12 cellular contexts compared by ENCODE assay signal in genomic region chr12:68539615-68539952, GRCh38.
A peak's percentile ranks its signal among the peaks of the same experiment; 100 is the strongest.
DNase-seq lines count a peak whose midpoint lies in the region; ATAC-seq and TF ChIP-seq lines count a peak whose summit lies in the region.
"Had no signal": no experiment of that assay in that cellular context is flagged by ENCODE, and none has a peak within 500 bp of the region (broad histone marks: within the 10 kb centered on the region; RNA-seq: fewer than 3 reads in every experiment).

No MANE protein-coding gene starts in this region.

- peak overlapping the region; percentile 69 to 84 (median 74) for H3K4me3 Mint-ChIP-seq in naive thymus-derived CD4-positive, alpha-beta T cell
- H3K4me3 Mint-ChIP-seq in activated T-helper 2 cell treated with anti-CD3 and anti-CD28 coated beads, Interferon-gamma antibody, Interleukin-2, Interleukin-4, amounts not matched to agents 10 μg/mL and 5 μg/mL and 100 μg/mL, durations not matched to agents 14 hours and 24 hours and 36 hours (ENCODE audit: low read depth), result no peak overlapping the region

- no TSS peak for BruUV-seq in A673 (replicated peaks; lab: Mats Ljungman, UMichigan)

- H3K36me3 Mint-ChIP-seq in naive thymus-derived CD4-positive, alpha-beta T cell, result peaks cover 5 to 11% (median 7%) of the 10 kb centered on the region in 5 donors
- no peaks in the 10 kb centered on the region for H3K36me3 Mint-ChIP-seq in activated T-helper 2 cell treated with anti-CD3 and anti-CD28 coated beads, Interferon-gamma antibody, Interleukin-2, Interleukin-4, amounts not matched to agents 10 μg/mL and 5 μg/mL and 100 μg/mL, durations not matched to agents 14 hours and 24 hours and 36 hours (ENCODE audit: low read depth)

- peak overlapping the region; percentile 73 for H3K27ac ChIP-seq in A673 (ENCODE audit: low read depth, low read length, poor library complexity, severe bottlenecking)
- 0 out of 2 replicates have a peak overlapping the region, but pooled peaks have one; percentile 73 for H3K27ac ChIP-seq in HEK293 (ENCODE audit: extremely low read depth, low read depth, low read length)
- H3K27ac ChIP-seq in ascending aorta, result peak overlapping the region; percentile 54 to 87
- peak overlapping the region; percentile 57 for H3K27ac ChIP-seq in naive thymus-derived CD4-positive, alpha-beta T cell (ENCODE audit: low read depth, low read length)
- H3K27ac ChIP-seq: BLaER1 treated with 17β-estradiol and CSF1 and Interleukin-3, amounts not matched to agents 10 nM and 100 nM had no signal

- no peaks in the 10 kb centered on the region for H3K27me3 ChIP-seq in A673 (replicated peaks; ENCODE audit: insufficient read depth, low read depth, low read length, poor library complexity)
- H3K27me3 ChIP-seq in ascending aorta, result no peaks in the 10 kb centered on the region
- no peaks in the 10 kb centered on the region for H3K27me3 ChIP-seq in naive thymus-derived CD4-positive, alpha-beta T cell (ENCODE audit: control insufficient read depth in 2 of 2, insufficient read depth in 2 of 2, low read length in 2 of 2)
- H3K27me3 ChIP-seq: BLaER1 treated with 17β-estradiol and CSF1 and Interleukin-3, amounts not matched to agents 10 nM and 100 nM; Peyer's patch had no signal

- H3K9me3 Mint-ChIP-seq in naive thymus-derived CD4-positive, alpha-beta T cell, result peaks cover 0 to 22% (median 10%) of the 10 kb centered on the region in 11 donors
- H3K9me3 Mint-ChIP-seq in activated T-helper 2 cell treated with anti-CD3 and anti-CD28 coated beads, Interferon-gamma antibody, Interleukin-2, Interleukin-4, amounts not matched to agents 10 μg/mL and 5 μg/mL and 100 μg/mL, durations not matched to agents 14 hours and 24 hours and 36 hours, result no peaks in the 10 kb centered on the region

- peaks cover 26 to 64% (median 61%) of the 10 kb centered on the region in 7 donors for H3K4me1 Mint-ChIP-seq in naive thymus-derived CD4-positive, alpha-beta T cell
- H3K4me1 Mint-ChIP-seq in activated T-helper 2 cell treated with anti-CD3 and anti-CD28 coated beads, Interferon-gamma antibody, Interleukin-2, Interleukin-4, amounts not matched to agents 10 μg/mL and 5 μg/mL and 100 μg/mL, durations not matched to agents 14 hours and 24 hours and 36 hours (ENCODE audit: low read depth), result peaks cover 32% of the 10 kb centered on the region

- DNase-seq in A673 (ENCODE audit: low spot score) (no peak), ascending aorta (ENCODE audit: low spot score in 2 of 2) (no peak), GM19238 (ENCODE audit: insufficient read length, low spot score) (no peak), NCI-H1105 treated with DMSO at 0.1 percent for 48 hours (lab: John Stamatoyannopoulos, UW) (no peak)
- DNase-seq in naive thymus-derived CD4-positive, alpha-beta T cell, result no peak
- DNase-seq in activated T-helper 2 cell treated with anti-CD3 and anti-CD28 coated beads, Interferon-gamma antibody, Interleukin-2, Interleukin-4, amounts not matched to agents 10 μg/mL and 5 μg/mL and 100 μg/mL, durations not matched to agents 14 hours and 24 hours and 36 hours (ENCODE audit: low spot score), result no peak
- DNase-seq: cerebellar nuclear complex, kidney glomerular epithelial cell had no signal

- H3K4me1 ChIP-seq in A673 (ENCODE audit: insufficient read depth, low read length, poor library complexity, severe bottlenecking) (peaks cover 19% of the 10 kb centered on the region), HEK293 (ENCODE audit: control insufficient read depth, insufficient read depth, low read length) (peaks cover 10% of the 10 kb centered on the region), ascending aorta (peaks cover 0 to 4% of the 10 kb centered on the region in 2 donors)
- peaks cover 35 to 40% of the 10 kb centered on the region in 2 donors for H3K4me1 ChIP-seq in naive thymus-derived CD4-positive, alpha-beta T cell (ENCODE audit: control insufficient read depth in 2 of 2, insufficient read depth in 2 of 2, low read length in 2 of 2)

- no peaks in the 10 kb centered on the region for H3K27me3 Mint-ChIP-seq in naive thymus-derived CD4-positive, alpha-beta T cell
- no peaks in the 10 kb centered on the region for H3K27me3 Mint-ChIP-seq in activated T-helper 2 cell treated with anti-CD3 and anti-CD28 coated beads, Interferon-gamma antibody, Interleukin-2, Interleukin-4, amounts not matched to agents 10 μg/mL and 5 μg/mL and 100 μg/mL, durations not matched to agents 14 hours and 24 hours and 36 hours (ENCODE audit: low read depth)

- H3K9me3 ChIP-seq in A673 (ENCODE audit: low read depth, low read length, poor library complexity, severe bottlenecking) (no peaks in the 10 kb centered on the region), HEK293 (ENCODE audit: control insufficient read depth, insufficient read depth, low read depth, low read length) (no peaks in the 10 kb centered on the region), ascending aorta (no peaks in the 10 kb centered on the region)
- H3K9me3 ChIP-seq in naive thymus-derived CD4-positive, alpha-beta T cell (ENCODE audit: control insufficient read depth in 2 of 3, low read length in 3 of 3), result peaks cover 0 to 8% (median 0%) of the 10 kb centered on the region in 3 experiments

- CTCF ChIA-PET in A673 (lab: Charles Lee), result no interaction called here
- CTCF ChIA-PET in HEK293 (lab: Yijun Ruan, JAX), result interaction anchor here (0.7 to 1.1 kb wide), 3 partner anchors 13 to 174 kb away, joined by 3 to 4 read pairs (median 3); no protein-coding TSS in a partner anchor
- CTCF ChIA-PET in naive thymus-derived CD4-positive, alpha-beta T cell (lab: Charles Lee), result interaction anchor here (1.6 kb wide), 1 partner anchor 57 kb away, joined by 8 read pairs; no protein-coding TSS in a partner anchor

- H3K4me3 ChIP-seq in A673 (ENCODE audit: low read depth, low read length, poor library complexity, severe bottlenecking) (peak overlapping the region; percentile 31), HEK293 (ENCODE audit: low read depth, low read length) (no peak overlapping the region), ascending aorta (peak overlapping the region; percentile 39 to 49)
- H3K4me3 ChIP-seq in naive thymus-derived CD4-positive, alpha-beta T cell (ENCODE audit: low read length), result no peak overlapping the region
- H3K4me3 ChIP-seq: BLaER1 treated with 17β-estradiol and CSF1 and Interleukin-3, amounts not matched to agents 10 nM and 100 nM had no signal

- intact Hi-C loops in A673 (cut with micrococcal nuclease; ENCODE audit: unreplicated experiment), result no loop called here
- intact Hi-C loops in ascending aorta (cut with DNase I), result no loop called here
- intact Hi-C loops in naive thymus-derived CD4-positive, alpha-beta T cell (cut with micrococcal nuclease), result loop anchor here (1.0 to 10.0 kb wide), 9 partner anchors 38 to 268 kb away; partner anchors contain the start of genes RAP1B (in 2 of the 2) and MDM2 (in 1 of the 2)
- intact Hi-C loops in activated T-helper 2 cell treated with anti-CD3 and anti-CD28 coated beads, Interferon-gamma antibody, Interleukin-2, Interleukin-4, amounts not matched to agents 10 μg/mL and 5 μg/mL and 100 μg/mL, durations not matched to agents 14 hours and 24 hours and 36 hours (cut with micrococcal nuclease), result loop anchor here (2.0 kb wide), 1 partner anchor 25 kb away; no protein-coding TSS in a partner anchor

- TF ChIP-seq CTCF in A673 (conservative IDR thresholded peaks at IDR 0.05; ENCODE audit: low read depth, low read length) (no peak), HEK293 (tag by site-specific recombination; IDR thresholded peaks at IDR 0.05) (no peak), ascending aorta (IDR thresholded peaks at IDR 0.05) (no peak)

- ATAC-seq in naive thymus-derived CD4-positive, alpha-beta T cell, result no peak
- ATAC-seq in HG02981 (IDR thresholded peaks at IDR 0.05; ENCODE audit: unreplicated experiment), result no peak

- H3K27ac Mint-ChIP-seq in naive thymus-derived CD4-positive, alpha-beta T cell, result peak overlapping the region; percentile 83 to 96 (median 88)
- no peak overlapping the region for H3K27ac Mint-ChIP-seq in activated T-helper 2 cell treated with anti-CD3 and anti-CD28 coated beads, Interferon-gamma antibody, Interleukin-2, Interleukin-4, amounts not matched to agents 10 μg/mL and 5 μg/mL and 100 μg/mL, durations not matched to agents 14 hours and 24 hours and 36 hours

- no peaks in the 10 kb centered on the region for H3K36me3 ChIP-seq in A673 (ENCODE audit: insufficient read depth, low read length, poor library complexity, severe bottlenecking)
- no peaks in the 10 kb centered on the region for H3K36me3 ChIP-seq in HEK293 (ENCODE audit: control insufficient read depth in 2 of 2, insufficient read depth in 1 of 2, low read length in 2 of 2)
- no peaks in the 10 kb centered on the region for H3K36me3 ChIP-seq in ascending aorta
- H3K36me3 ChIP-seq in naive thymus-derived CD4-positive, alpha-beta T cell (ENCODE audit: control insufficient read depth in 2 of 3, insufficient read depth in 3 of 3, low read length in 3 of 3), result no peaks in the 10 kb centered on the region
- H3K36me3 ChIP-seq: BLaER1 treated with 17β-estradiol and CSF1 and Interleukin-3, amounts not matched to agents 10 nM and 100 nM; Peyer's patch had no signal

- POLR2A ChIA-PET in A673 (lab: Charles Lee; ENCODE audit: low non-redundant PET) (interaction anchor here (0.7 kb wide), 1 partner anchor 131 kb away, joined by 3 read pairs; no protein-coding TSS in a partner anchor), HEK293 (lab: Yijun Ruan, JAX) (no interaction called here)
- POLR2A ChIA-PET in naive thymus-derived CD4-positive, alpha-beta T cell (lab: Charles Lee), result interaction anchor here (0.7 to 6.7 kb wide), 18 partner anchors 11 to 364 kb away, joined by 3 to 89 read pairs (median 6); partner anchors contain the start of genes MDM1 and RAP1B

TF ChIP-seq in HEK293, 187 proteins besides CTCF, POLR2A, EP300 and RAD21:
- TF ChIP-seq ZSCAN23 (tag by site-specific recombination; IDR thresholded peaks at IDR 0.05) (no peak), HOXD13 (CRISPR knock-in tag; IDR thresholded peaks at IDR 0.05; ENCODE audit: borderline replicate concordance) (no peak), ZNF404 (tag by site-specific recombination; IDR thresholded peaks at IDR 0.05) (no peak), SP7 (tag by site-specific recombination; IDR thresholded peaks at IDR 0.05) (peak; percentile 98), ZNF843 (tag by site-specific recombination; IDR thresholded peaks at IDR 0.05) (no peak), RBAK (tag by site-specific recombination; IDR thresholded peaks at IDR 0.05) (no peak)

Comparison
In these comparisons a context has a peak if more than half of its experiments do, and no peak if none do; other contexts are left out.
1. H3K4me3 ChIP-seq: peak in A673 (single experiment) and ascending aorta (2 of 2); none in HEK293 (single experiment) and naive thymus-derived CD4-positive, alpha-beta T cell (single experiment).
2. intact Hi-C loops: an anchor here in naive thymus-derived CD4-positive, alpha-beta T cell (1.0 to 10.0 kb wide) and activated T-helper 2 cell treated with anti-CD3 and anti-CD28 coated beads, Interferon-gamma antibody, Interleukin-2, Interleukin-4, amounts not matched to agents 10 μg/mL and 5 μg/mL and 100 μg/mL, durations not matched to agents 14 hours and 24 hours and 36 hours (2.0 kb wide); none called in A673 and ascending aorta.
3. Peak in every context shown above with its lines, with median percentiles within 50 percentile points of each other: H3K27ac ChIP-seq.